Comparison of ENCODE assay signal across 1 cellular context in genomic region chr22:47550524-47551437, GRCh38.
TF ChIP-seq lines count a peak whose summit lies in the region.

No MANE protein-coding gene starts in this region.

TF ChIP-seq in SK-N-SH, 30 proteins besides CTCF, POLR2A, EP300 and RAD21 (continued from another document):
- no peak for TF ChIP-seq MEF2A (IDR thresholded peaks at IDR 0.05; ENCODE audit: borderline replicate concordance, low read depth)
- no peak for TF ChIP-seq NRF1 (IDR thresholded peaks at IDR 0.05; ENCODE audit: low read depth, low read length)
TF ChIP-seq in SK-N-SH: peak in this region for 0.
